1 cellular context compared by ENCODE assay signal in genomic region chr17:45871718-45872117, GRCh38.
TF ChIP-seq lines count a peak whose summit lies in the region.

No MANE protein-coding gene starts in this region.

TF ChIP-seq in K562, 482 proteins besides CTCF, POLR2A, EP300 and RAD21:
- TF ChIP-seq CBFB (CRISPR knock-in tag; IDR thresholded peaks at IDR 0.05) (no peak), STAT5B (CRISPR knock-in tag; IDR thresholded peaks at IDR 0.05) (no peak), ETV1 (tag; conservative IDR thresholded peaks at IDR 0.05; ENCODE audit: low read depth) (no peak), GTF3C2 (IDR thresholded peaks at IDR 0.05; ENCODE audit: borderline replicate concordance, extremely low read depth, insufficient read length) (no peak), EGR1 (conservative IDR thresholded peaks at IDR 0.05) (peak; percentile 59), LEF1 (IDR thresholded peaks at IDR 0.05) (no peak), ADNP (tag; IDR thresholded peaks at IDR 0.05) (no peak)
- TF ChIP-seq, protein P1, sequence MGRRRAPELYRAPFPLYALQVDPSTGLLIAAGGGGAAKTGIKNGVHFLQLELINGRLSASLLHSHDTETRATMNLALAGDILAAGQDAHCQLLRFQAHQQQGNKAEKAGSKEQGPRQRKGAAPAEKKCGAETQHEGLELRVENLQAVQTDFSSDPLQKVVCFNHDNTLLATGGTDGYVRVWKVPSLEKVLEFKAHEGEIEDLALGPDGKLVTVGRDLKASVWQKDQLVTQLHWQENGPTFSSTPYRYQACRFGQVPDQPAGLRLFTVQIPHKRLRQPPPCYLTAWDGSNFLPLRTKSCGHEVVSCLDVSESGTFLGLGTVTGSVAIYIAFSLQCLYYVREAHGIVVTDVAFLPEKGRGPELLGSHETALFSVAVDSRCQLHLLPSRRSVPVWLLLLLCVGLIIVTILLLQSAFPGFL (CRISPR knock-in tag; IDR thresholded peaks at IDR 0.05), result no peak
